ENCODE assay signal across 15 cellular contexts in the genomic region with DNA sequence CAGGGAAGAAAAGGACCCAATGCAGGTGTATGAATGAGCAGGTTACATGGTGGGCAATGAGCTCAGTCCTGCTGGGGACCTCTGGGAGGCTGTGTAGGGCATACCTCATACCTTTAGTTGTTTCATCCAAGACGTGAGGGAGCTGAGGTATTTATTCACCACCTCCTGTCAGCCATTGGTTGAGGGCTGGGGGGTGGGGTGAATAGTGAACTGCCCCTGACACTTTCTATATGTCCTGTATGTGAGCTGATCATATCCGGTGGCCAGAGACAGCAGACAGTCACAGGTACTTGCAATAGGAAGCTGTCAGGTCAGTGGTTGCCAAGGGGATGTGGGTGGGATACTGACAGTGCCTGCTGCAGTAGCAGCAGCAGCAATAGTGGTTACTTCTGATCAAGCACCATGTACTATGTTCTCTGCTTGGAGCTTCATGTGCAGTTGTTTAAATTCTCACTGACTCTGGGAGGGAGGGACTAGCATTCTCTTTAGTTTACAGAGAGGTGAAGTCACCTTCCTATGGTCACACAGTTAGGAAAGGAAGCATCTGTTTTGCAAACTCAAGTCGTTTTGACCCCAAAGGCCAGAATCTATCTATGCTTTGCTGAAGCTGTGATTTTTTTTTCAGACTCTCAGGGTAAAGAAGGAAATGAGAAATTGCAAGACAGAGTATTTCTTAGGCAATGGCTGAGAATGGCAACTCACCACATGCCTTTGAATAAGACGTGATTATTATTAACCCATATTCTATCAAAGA. TPM values are rescaled to one million over a fixed set of nuclear protein-coding genes. Genes with fewer than 3 reads are reported as not detected.
A peak's percentile ranks its signal among the peaks of the same experiment; 100 is the strongest.
DNase-seq lines count a peak whose midpoint lies in the region; ATAC-seq and TF ChIP-seq lines count a peak whose summit lies in the region.
"Had no signal": no experiment of that assay in that cellular context is flagged by ENCODE, and none has a peak within 500 bp of the region (broad histone marks: within the 10 kb centered on the region; RNA-seq: fewer than 3 reads in every experiment).

No MANE protein-coding gene starts in this region.

- WGBS in lower leg skin, 2 donors = 73 to 88% methylated on average over 4 of the region's 4 CpGs

- intact Hi-C loops in activated CD4-positive, alpha-beta memory T cell treated with anti-CD3 and anti-CD28 coated beads for 36 hours (cut with micrococcal nuclease) = no loop called here
- intact Hi-C loops in natural killer cell (cut with micrococcal nuclease) (no loop called here), lower leg skin (cut with DNase I; ENCODE audit: low total_unique reads) (no loop called here)

- peaks cover 3% of the 10 kb centered on the region for H3K9me3 Mint-ChIP-seq in activated CD4-positive, alpha-beta memory T cell treated with anti-CD3 and anti-CD28 coated beads, Interleukin-2, amount 10 ng/mL, durations not matched to agents 7 days and 5 days
- peaks cover 6% of the 10 kb centered on the region for H3K9me3 Mint-ChIP-seq in activated CD4-positive, alpha-beta memory T cell treated with anti-CD3 and anti-CD28 coated beads for 36 hours
- H3K9me3 Mint-ChIP-seq in natural killer cell = peaks cover 0 to 3% of the 10 kb centered on the region in 2 donors

- CTCF ChIA-PET in activated CD4-positive, alpha-beta memory T cell treated with anti-CD3 and anti-CD28 coated beads, Interleukin-2, amount 10 ng/mL, durations not matched to agents 7 days and 5 days (lab: Charles Lee) = no interaction called here
- CTCF ChIA-PET in activated CD4-positive, alpha-beta memory T cell treated with anti-CD3 and anti-CD28 coated beads for 36 hours (lab: Charles Lee) = interaction anchor here (1.0 kb wide), 1 partner anchor 33 kb away, joined by 3 read pairs; no protein-coding TSS in a partner anchor

- ATAC-seq in HG02610 (IDR thresholded peaks at IDR 0.05; ENCODE audit: unreplicated experiment) (peak; percentile 67), natural killer cell (peak; percentile 88 to 96 (median 91)), HG02852 (IDR thresholded peaks at IDR 0.05; ENCODE audit: unreplicated experiment) (no peak)
- ATAC-seq: A549, body of pancreas had no signal

- DNase-seq in activated CD4-positive, alpha-beta memory T cell treated with anti-CD3 and anti-CD28 coated beads, Interleukin-2, amount 10 ng/mL, durations not matched to agents 7 days and 5 days = peak; percentile 17
- DNase-seq in activated CD4-positive, alpha-beta memory T cell treated with anti-CD3 and anti-CD28 coated beads for 36 hours = no peak
- DNase-seq in amniotic epithelial cell (ENCODE audit: low read depth) (peak; percentile 52), natural killer cell (peak; percentile 34), lower leg skin (ENCODE audit: low spot score in 2 of 2) (no peak)
- no peak for DNase-seq in activated CD4-positive, CD25-positive, alpha-beta regulatory T cell (lab: John Stamatoyannopoulos, UW)
- DNase-seq: body of pancreas, DMS79 treated with DMSO at 0.1 percent for 48 hours, NCI-H1436, retina, thyroid gland had no signal

- H3K4me3 Mint-ChIP-seq in activated CD4-positive, alpha-beta memory T cell treated with anti-CD3 and anti-CD28 coated beads, Interleukin-2, amount 10 ng/mL, durations not matched to agents 7 days and 5 days = no peak overlapping the region
- no peak overlapping the region for H3K4me3 Mint-ChIP-seq in activated CD4-positive, alpha-beta memory T cell treated with anti-CD3 and anti-CD28 coated beads for 36 hours
- H3K4me3 Mint-ChIP-seq in natural killer cell = peak overlapping the region; percentile 81
- H3K4me3 Mint-ChIP-seq: T-helper 1 cell treated with Interleukin-12 subunit alpha and Interleukin-12 subunit beta and Interleukin-4 antibody, amounts not matched to agents 30 μg/mL and 1 μg/mL, for 36 hours had no signal

- H3K27ac Mint-ChIP-seq in activated CD4-positive, alpha-beta memory T cell treated with anti-CD3 and anti-CD28 coated beads, Interleukin-2, amount 10 ng/mL, durations not matched to agents 7 days and 5 days = no peak overlapping the region
- no peak overlapping the region for H3K27ac Mint-ChIP-seq in activated CD4-positive, alpha-beta memory T cell treated with anti-CD3 and anti-CD28 coated beads for 36 hours
- H3K27ac Mint-ChIP-seq in natural killer cell = peak overlapping the region; percentile 76 to 81
- H3K27ac Mint-ChIP-seq: T-helper 1 cell treated with Interleukin-12 subunit alpha and Interleukin-12 subunit beta and Interleukin-4 antibody, amounts not matched to agents 30 μg/mL and 1 μg/mL, for 36 hours had no signal

- POLR2A ChIA-PET in activated CD4-positive, alpha-beta memory T cell treated with anti-CD3 and anti-CD28 coated beads, Interleukin-2, amount 10 ng/mL, durations not matched to agents 7 days and 5 days (lab: Charles Lee) = interaction anchor here (0.8 to 1.6 kb wide), 4 partner anchors 9 to 209 kb away, joined by 3 read pairs; no protein-coding TSS in a partner anchor
- POLR2A ChIA-PET in activated CD4-positive, alpha-beta memory T cell treated with anti-CD3 and anti-CD28 coated beads for 36 hours (lab: Charles Lee) = no interaction called here

- no peak for TF ChIP-seq POLR2A in lower leg skin (IDR thresholded peaks at IDR 0.05)

- TF ChIP-seq CTCF in natural killer cell (IDR thresholded peaks at IDR 0.05) = no peak
- no peak for TF ChIP-seq CTCF in lower leg skin (IDR thresholded peaks at IDR 0.05)

- no peak overlapping the region for H3K4me3 ChIP-seq in lower leg skin (ENCODE audit: low read depth, poor library complexity, severe bottlenecking)
- H3K4me3 ChIP-seq: A549, body of pancreas, thyroid gland had no signal

- peaks cover 14% of the 10 kb centered on the region for H3K4me1 Mint-ChIP-seq in activated CD4-positive, alpha-beta memory T cell treated with anti-CD3 and anti-CD28 coated beads, Interleukin-2, amount 10 ng/mL, durations not matched to agents 7 days and 5 days
- peaks cover 24% of the 10 kb centered on the region for H3K4me1 Mint-ChIP-seq in activated CD4-positive, alpha-beta memory T cell treated with anti-CD3 and anti-CD28 coated beads for 36 hours (ENCODE audit: low read depth)
- H3K4me1 Mint-ChIP-seq in natural killer cell = peaks cover 33 to 48% of the 10 kb centered on the region in 2 donors

- H3K36me3 Mint-ChIP-seq in activated CD4-positive, alpha-beta memory T cell treated with anti-CD3 and anti-CD28 coated beads, Interleukin-2, amount 10 ng/mL, durations not matched to agents 7 days and 5 days (ENCODE audit: low read depth) = peaks cover 23% of the 10 kb centered on the region
- peaks cover 24% of the 10 kb centered on the region for H3K36me3 Mint-ChIP-seq in activated CD4-positive, alpha-beta memory T cell treated with anti-CD3 and anti-CD28 coated beads for 36 hours
- no peaks in the 10 kb centered on the region for H3K36me3 Mint-ChIP-seq in natural killer cell

- H3K27me3 Mint-ChIP-seq in activated CD4-positive, alpha-beta memory T cell treated with anti-CD3 and anti-CD28 coated beads, Interleukin-2, amount 10 ng/mL, durations not matched to agents 7 days and 5 days = no peaks in the 10 kb centered on the region
- no peaks in the 10 kb centered on the region for H3K27me3 Mint-ChIP-seq in activated CD4-positive, alpha-beta memory T cell treated with anti-CD3 and anti-CD28 coated beads for 36 hours
- no peaks in the 10 kb centered on the region for H3K27me3 Mint-ChIP-seq in natural killer cell (ENCODE audit: low read depth in 2 of 2)

RNA-seq across cellular contexts. Expression of a gene that starts 54.0 kb away (rescaled TPM):
- total RNA-seq in activated CD4-positive, alpha-beta memory T cell treated with anti-CD3 and anti-CD28 coated beads, Interleukin-2, amount 10 ng/mL, durations not matched to agents 7 days and 5 days = 100 to 1,000 TPM; 185 to 186 TPM
- 10 to 100 TPM; 52.3 to 58.7 TPM for total RNA-seq in activated CD4-positive, alpha-beta memory T cell treated with anti-CD3 and anti-CD28 coated beads for 36 hours
- total RNA-seq in natural killer cell (100 to 1,000 TPM in 1 of 3 donors, 10 to 100 TPM in 2; 75.3 to 105 (median 76.3) TPM), lower leg skin (1 to 10 TPM in 2 of 4 donors, under 1 TPM in 2; 0.47 to 2.4 (median 1.4) TPM)

Comparison
In these comparisons a context has a peak if more than half of its experiments do, and no peak if none do; other contexts are left out.
1. DNase-seq: peak in activated CD4-positive, alpha-beta memory T cell treated with anti-CD3 and anti-CD28 coated beads, Interleukin-2, amount 10 ng/mL, durations not matched to agents 7 days and 5 days (single experiment), amniotic epithelial cell (single experiment) and natural killer cell (single experiment); none in activated CD4-positive, alpha-beta memory T cell treated with anti-CD3 and anti-CD28 coated beads for 36 hours (single experiment), activated CD4-positive, CD25-positive, alpha-beta regulatory T cell (0 of 4) and lower leg skin (0 of 2).
2. H3K27ac Mint-ChIP-seq: peak in natural killer cell (2 of 2); none in activated CD4-positive, alpha-beta memory T cell treated with anti-CD3 and anti-CD28 coated beads, Interleukin-2, amount 10 ng/mL, durations not matched to agents 7 days and 5 days (single experiment) and activated CD4-positive, alpha-beta memory T cell treated with anti-CD3 and anti-CD28 coated beads for 36 hours (single experiment).
3. RNA of a gene that starts 54.0 kb away (total RNA-seq): 185 to 186 TPM in activated CD4-positive, alpha-beta memory T cell treated with anti-CD3 and anti-CD28 coated beads, Interleukin-2, amount 10 ng/mL, durations not matched to agents 7 days and 5 days, 75.3 to 105 TPM in natural killer cell and 52.3 to 58.7 TPM in activated CD4-positive, alpha-beta memory T cell treated with anti-CD3 and anti-CD28 coated beads for 36 hours; 0.47 to 2.4 TPM in lower leg skin; every median in the first group is over 10 times any median in the second.